Comparison of ENCODE assay signal across 40 cellular contexts in the genomic region with DNA sequence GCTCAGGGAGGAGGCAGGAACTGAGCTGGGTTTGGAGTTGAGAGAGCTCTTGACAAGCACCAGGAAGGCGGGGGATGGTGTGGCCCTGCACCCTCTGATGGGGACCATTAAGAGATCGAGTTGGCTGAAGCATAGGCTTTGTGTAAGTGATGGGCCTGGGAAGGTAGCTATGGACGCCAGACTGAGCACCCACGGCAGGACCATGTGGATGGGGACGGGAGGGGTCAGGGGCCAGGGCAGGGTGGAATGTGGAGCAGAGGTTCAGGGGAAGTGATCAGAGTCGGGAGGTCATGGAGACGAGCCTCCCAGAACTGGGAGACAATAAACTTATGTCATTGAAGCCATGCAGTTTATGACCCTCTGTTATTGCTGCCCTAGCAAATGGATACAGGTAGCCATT.
"Had no signal": no experiment of that assay in that cellular context is flagged by ENCODE, and none has a peak within 500 bp of the region (broad histone marks: within the 10 kb centered on the region; RNA-seq: fewer than 3 reads in every experiment).

No MANE protein-coding gene starts in this region.

- H3K36me3 ChIP-seq: adrenal gland, ascending aorta, brain microvascular endothelial cell, breast epithelium, cardiac muscle cell had no signal

- H3K27ac Mint-ChIP-seq: activated naive CD4-positive, alpha-beta T cell treated with anti-CD3 and anti-CD28 coated beads for 36 hours; activated naive CD4-positive, alpha-beta T cell treated with anti-CD3 and anti-CD28 coated beads, Interleukin-2, amount 10 ng/mL, durations not matched to agents 7 days and 5 days; activated naive CD4-positive, alpha-beta T cell treated with anti-CD3 and anti-CD28 coated beads, Interleukin-2, amount 50 U/mL, for 24 hours; activated naive CD4-positive, alpha-beta T cell treated with anti-CD3 and anti-CD28 coated beads, Interleukin-2, amount 50 U/mL, for 72 hours; activated naive CD8-positive, alpha-beta T cell; activated naive CD8-positive, alpha-beta T cell treated with anti-CD3 and anti-CD28 coated beads for 36 hours; activated naive CD8-positive, alpha-beta T cell treated with anti-CD3 and anti-CD28 coated beads, Interleukin-2, amount 10 ng/mL, durations not matched to agents 7 days and 5 days; activated naive CD8-positive, alpha-beta T cell treated with anti-CD3 and anti-CD28 coated beads, Interleukin-2, amount 50 U/mL, for 24 hours; activated T-cell treated with anti-CD3 and anti-CD28 coated beads, Interleukin-2, amount 50 U/mL, for 24 hours; activated T-cell treated with anti-CD3 and anti-CD28 coated beads, Interleukin-2, amount 50 U/mL, for 72 hours; activated T-helper 1 cell treated with anti-CD3 and anti-CD28 coated beads, Interleukin-12 subunit alpha, Interleukin-12 subunit beta, Interleukin-2, Interleukin-4 antibody, amounts not matched to agents 30 ng/mL and 10 ng/mL and 1 ng/mL, durations not matched to agents 14 hours and 24 hours and 36 hours; activated T-helper 17 cell treated with anti-CD3 and anti-CD28 coated beads, Interleukin-2, amount 50 U/mL, for 72 hours; activated T-helper 2 cell treated with anti-CD3 and anti-CD28 coated beads, Interferon-gamma antibody, Interleukin-2, Interleukin-4, amounts not matched to agents 10 μg/mL and 5 μg/mL and 100 μg/mL, durations not matched to agents 14 hours and 24 hours and 36 hours; brain had no signal

- H3K4me3 Mint-ChIP-seq: activated naive CD4-positive, alpha-beta T cell treated with anti-CD3 and anti-CD28 coated beads for 36 hours; activated naive CD4-positive, alpha-beta T cell treated with anti-CD3 and anti-CD28 coated beads, Interleukin-2, amount 10 ng/mL, durations not matched to agents 7 days and 5 days; activated naive CD4-positive, alpha-beta T cell treated with anti-CD3 and anti-CD28 coated beads, Interleukin-2, amount 50 U/mL, for 24 hours; activated naive CD8-positive, alpha-beta T cell; activated naive CD8-positive, alpha-beta T cell treated with anti-CD3 and anti-CD28 coated beads for 36 hours; activated naive CD8-positive, alpha-beta T cell treated with anti-CD3 and anti-CD28 coated beads, Interleukin-2, amount 10 ng/mL, durations not matched to agents 7 days and 5 days; activated naive CD8-positive, alpha-beta T cell treated with anti-CD3 and anti-CD28 coated beads, Interleukin-2, amount 50 U/mL, for 24 hours; activated T-cell treated with anti-CD3 and anti-CD28 coated beads, Interleukin-2, amount 50 U/mL, for 24 hours; activated T-cell treated with anti-CD3 and anti-CD28 coated beads, Interleukin-2, amount 50 U/mL, for 4 hours; activated T-cell treated with anti-CD3 and anti-CD28 coated beads, Interleukin-2, amount 50 U/mL, for 72 hours; activated T-helper 1 cell treated with anti-CD3 and anti-CD28 coated beads, Interleukin-12 subunit alpha, Interleukin-12 subunit beta, Interleukin-2, Interleukin-4 antibody, amounts not matched to agents 30 ng/mL and 10 ng/mL and 1 ng/mL, durations not matched to agents 14 hours and 24 hours and 36 hours; activated T-helper 17 cell treated with anti-CD3 and anti-CD28 coated beads, Interleukin-2, amount 50 U/mL, for 72 hours; brain; central memory CD8-positive, alpha-beta T cell had no signal

- H3K27me3 ChIP-seq: adrenal gland, ascending aorta, body of pancreas, brain microvascular endothelial cell, breast epithelium, cardiac muscle cell had no signal

- H3K4me1 Mint-ChIP-seq: activated naive CD4-positive, alpha-beta T cell treated with anti-CD3 and anti-CD28 coated beads, Interleukin-2, amount 10 ng/mL, durations not matched to agents 7 days and 5 days; activated naive CD4-positive, alpha-beta T cell treated with anti-CD3 and anti-CD28 coated beads, Interleukin-2, amount 50 U/mL, for 24 hours; activated naive CD8-positive, alpha-beta T cell treated with anti-CD3 and anti-CD28 coated beads for 36 hours; activated naive CD8-positive, alpha-beta T cell treated with anti-CD3 and anti-CD28 coated beads, Interleukin-2, amount 10 ng/mL, durations not matched to agents 7 days and 5 days; activated naive CD8-positive, alpha-beta T cell treated with anti-CD3 and anti-CD28 coated beads, Interleukin-2, amount 50 U/mL, for 24 hours; activated T-helper 17 cell treated with anti-CD3 and anti-CD28 coated beads, Interleukin-2, amount 50 U/mL, for 72 hours; brain; central memory CD8-positive, alpha-beta T cell had no signal

- H3K36me3 Mint-ChIP-seq: activated naive CD4-positive, alpha-beta T cell treated with anti-CD3 and anti-CD28 coated beads, Interleukin-2, amount 10 ng/mL, durations not matched to agents 7 days and 5 days; activated naive CD4-positive, alpha-beta T cell treated with anti-CD3 and anti-CD28 coated beads, Interleukin-2, amount 50 U/mL, for 24 hours; activated naive CD8-positive, alpha-beta T cell; activated naive CD8-positive, alpha-beta T cell treated with anti-CD3 and anti-CD28 coated beads for 36 hours; activated naive CD8-positive, alpha-beta T cell treated with anti-CD3 and anti-CD28 coated beads, Interleukin-2, amount 10 ng/mL, durations not matched to agents 7 days and 5 days; brain had no signal

- FAIRE-seq: astrocyte, bronchial epithelial cell had no signal

- H3K4me3 ChIP-seq: adrenal gland, ascending aorta, body of pancreas, breast epithelium, cardiac muscle cell had no signal

- H3K4me1 ChIP-seq: adrenal gland, ascending aorta, body of pancreas, breast epithelium had no signal

- H3K9me3 ChIP-seq: adrenal gland, ascending aorta, body of pancreas had no signal

- H3K27me3 Mint-ChIP-seq: activated naive CD8-positive, alpha-beta T cell treated with anti-CD3 and anti-CD28 coated beads, Interleukin-2, amount 10 ng/mL, durations not matched to agents 7 days and 5 days; brain had no signal

- DNase-seq: activated effector memory CD4-positive, alpha-beta T cell treated with anti-CD3 and anti-CD28 coated beads, Interleukin-2, amount 50 U/mL, for 16 hours; activated effector memory CD4-positive, alpha-beta T cell treated with Interleukin-2 at 50 U/mL for 16 hours; activated gamma-delta T cell; activated gamma-delta T cell treated with Interleukin-2 at 50 U/mL for 16 hours; activated naive CD4-positive, alpha-beta T cell; activated naive CD4-positive, alpha-beta T cell treated with anti-CD3 and anti-CD28 coated beads for 36 hours; activated naive CD4-positive, alpha-beta T cell treated with anti-CD3 and anti-CD28 coated beads, Interleukin-2, amount 10 ng/mL, durations not matched to agents 7 days and 5 days; activated naive CD4-positive, alpha-beta T cell treated with anti-CD3 and anti-CD28 coated beads, Interleukin-2, amount 50 U/mL, for 16 hours; activated naive CD4-positive, alpha-beta T cell treated with Interleukin-2 at 50 U/mL for 16 hours; activated naive CD8-positive, alpha-beta T cell treated with anti-CD3 and anti-CD28 coated beads for 36 hours; activated naive CD8-positive, alpha-beta T cell treated with anti-CD3 and anti-CD28 coated beads, Interleukin-2, amount 10 ng/mL, durations not matched to agents 7 days and 5 days; activated naive CD8-positive, alpha-beta T cell treated with anti-CD3 and anti-CD28 coated beads, Interleukin-2, amount 50 U/mL, for 24 hours; activated T-cell treated with anti-CD3 and anti-CD28 coated beads, Interleukin-2, amount 50 U/mL, for 1 hour; activated T-cell treated with anti-CD3 and anti-CD28 coated beads, Interleukin-2, amount 50 U/mL, for 24 hours; activated T-cell treated with anti-CD3 and anti-CD28 coated beads, Interleukin-2, amount 50 U/mL, for 4 hours; activated T-cell treated with anti-CD3 and anti-CD28 coated beads, Interleukin-2, amount 50 U/mL, for 48 hours; activated T-cell treated with anti-CD3 and anti-CD28 coated beads, Interleukin-2, amount 50 U/mL, for 72 hours; adrenal gland; amniotic stem cell; amygdala; anterior cingulate cortex; aorta; body of pancreas; brain microvascular endothelial cell; caudate nucleus; central memory CD4-positive, alpha-beta T cell; cerebellar nuclear complex had no signal

- ATAC-seq: activated naive CD4-positive, alpha-beta T cell treated with anti-CD3 and anti-CD28 coated beads, Interleukin-2, amount 50 U/mL, for 72 hours; activated naive CD8-positive, alpha-beta T cell treated with anti-CD3 and anti-CD28 coated beads, Interleukin-2, amount 50 U/mL, for 24 hours; activated T-cell treated with anti-CD3 and anti-CD28 coated beads, Interleukin-2, amount 50 U/mL, for 4 hours; activated T-cell treated with anti-CD3 and anti-CD28 coated beads, Interleukin-2, amount 50 U/mL, for 72 hours; activated T-helper 17 cell treated with anti-CD3 and anti-CD28 coated beads, Interleukin-2, amount 50 U/mL, for 72 hours; body of pancreas had no signal

- H3K27ac ChIP-seq: adrenal gland, ascending aorta, body of pancreas, brain microvascular endothelial cell, breast epithelium, cardiac muscle cell had no signal

- H3K9me3 Mint-ChIP-seq: activated naive CD4-positive, alpha-beta T cell treated with anti-CD3 and anti-CD28 coated beads for 36 hours; activated naive CD4-positive, alpha-beta T cell treated with anti-CD3 and anti-CD28 coated beads, Interleukin-2, amount 50 U/mL, for 24 hours; activated naive CD8-positive, alpha-beta T cell treated with anti-CD3 and anti-CD28 coated beads, Interleukin-2, amount 50 U/mL, for 24 hours; activated T-cell treated with anti-CD3 and anti-CD28 coated beads, Interleukin-2, amount 50 U/mL, for 24 hours; activated T-cell treated with anti-CD3 and anti-CD28 coated beads, Interleukin-2, amount 50 U/mL, for 4 hours; activated T-helper 17 cell treated with anti-CD3 and anti-CD28 coated beads, Interleukin-2, amount 50 U/mL, for 72 hours; central memory CD8-positive, alpha-beta T cell had no signal
